In genomic region chr14:21098892-21099595, GRCh38 we compare ENCODE assay signal across 8 cellular contexts. TPM values are rescaled to one million over a fixed set of nuclear protein-coding genes. Genes with fewer than 3 reads are reported as not detected.
DNase-seq lines count a peak whose midpoint lies in the region; ATAC-seq, FAIRE-seq and TF ChIP-seq lines count a peak whose summit lies in the region.

No MANE protein-coding gene starts in this region.

- H3K9me3 ChIP-seq in SK-N-MC (ENCODE audit: low read depth, low read length) (no peaks in the 10 kb centered on the region), gastroesophageal sphincter (no peaks in the 10 kb centered on the region), small intestine (ENCODE audit: control insufficient read depth, low read depth) (no peaks in the 10 kb centered on the region)

- peaks cover 7 to 73% (median 16%) of the 10 kb centered on the region in 3 donors for H3K4me1 ChIP-seq in gastroesophageal sphincter
- H3K4me1 ChIP-seq in small intestine (ENCODE audit: control insufficient read depth in 2 of 2, insufficient read depth in 1 of 2, low read depth in 1 of 2, low read length in 1 of 2), result no peaks in the 10 kb centered on the region

- no peaks in the 10 kb centered on the region for H3K36me3 ChIP-seq in SK-N-MC (ENCODE audit: insufficient read depth, low read length)
- no peaks in the 10 kb centered on the region for H3K36me3 ChIP-seq in gastroesophageal sphincter
- H3K36me3 ChIP-seq in small intestine (ENCODE audit: control insufficient read depth in 2 of 2, insufficient read depth in 2 of 2, low read length in 2 of 2), result no peaks in the 10 kb centered on the region

- ATAC-seq in gastroesophageal sphincter, result no peak

- H3K4me3 ChIP-seq in SK-N-MC, result peak overlapping the region; percentile 76
- H3K4me3 ChIP-seq in gastroesophageal sphincter, result peak overlapping the region; percentile 68 to 81
- peak overlapping the region; percentile 43 to 84 for H3K4me3 ChIP-seq in small intestine (ENCODE audit: low read depth in 1 of 2, low read length in 2 of 2)

- no peak for TF ChIP-seq EP300 in gastroesophageal sphincter (IDR thresholded peaks at IDR 0.05)

- whole genome bisulfite sequencing in gastroesophageal sphincter (ENCODE audit: low coverage in 1 of 2), 2 donors, result 5 to 10% methylated on average over 9 to 15 of the region's 16 CpGs
- 7 to 13% (median 12%) methylated on average over 16 of the region's 16 CpGs for WGBS in small intestine, 3 donors

- FAIRE-seq in small intestine (lab: Jason Lieb, UNC), result no peak

- H3K27ac ChIP-seq in SK-N-MC (peak overlapping the region; percentile 25), gastroesophageal sphincter (peak overlapping the region; percentile 89 to 99 (median 98)), small intestine (ENCODE audit: low read depth in 1 of 2, low read length in 1 of 2) (peak overlapping the region; percentile 85 to 96)

- no peaks in the 10 kb centered on the region for H3K27me3 ChIP-seq in gastroesophageal sphincter
- H3K27me3 ChIP-seq in small intestine (ENCODE audit: control insufficient read depth in 2 of 2, insufficient read depth in 2 of 2, low read length in 2 of 2), result no peaks in the 10 kb centered on the region

- H3K9ac ChIP-seq in SK-N-MC (ENCODE audit: insufficient read length), result peak overlapping the region; percentile 68

- no peak for TF ChIP-seq POLR2A in gastroesophageal sphincter (IDR thresholded peaks at IDR 0.05)

- no peak for TF ChIP-seq CTCF in gastroesophageal sphincter (IDR thresholded peaks at IDR 0.05)

- DNase-seq in NCI-H1105 treated with DMSO at 0.1 percent for 48 hours (lab: John Stamatoyannopoulos, UW) (peak; percentile 51), NCI-H1105 (lab: John Stamatoyannopoulos, UW) (no peak), SK-N-MC (ENCODE audit: low read depth, low spot score) (no peak), small intestine (no peak), cerebellar nuclear complex (lab: John Stamatoyannopoulos, UW) (no peak), NCI-H226 (no peak), UCSD-AML1 (lab: John Stamatoyannopoulos, UW; ENCODE audit: unreplicated experiment) (no peak)

RNA-seq across cellular contexts. Expression of gene ZNF219, which starts 0.6 kb away (rescaled TPM):
- total RNA-seq in gastroesophageal sphincter, result 100 to 1,000 TPM in 1 of 4 donors, 10 to 100 TPM in 3; 42.5 to 112 (median 77.4) TPM
- 10 to 100 TPM; 56.0 to 69.8 (median 63.2) TPM for polyA plus RNA-seq in small intestine

RNA-seq across cellular contexts. Expression of gene TMEM253, which starts 1.8 kb away (rescaled TPM):
- under 1 TPM in 1 of 4 donors, not detected in 3; 0.94 TPM for total RNA-seq in gastroesophageal sphincter
- 100 to 1,000 TPM in 2 of 3 donors, 10 to 100 TPM in 1; 57.9 to 245 (median 133) TPM for polyA plus RNA-seq in small intestine

RNA-seq across cellular contexts. Expression of gene ARHGEF40, which starts 28.9 kb away (rescaled TPM):
- total RNA-seq in gastroesophageal sphincter, result 10 to 100 TPM; 18.6 to 37.6 (median 26.8) TPM
- 10 to 100 TPM in 1 of 3 donors, 1 to 10 TPM in 2; 2.2 to 10.8 (median 3.5) TPM for polyA plus RNA-seq in small intestine

RNA-seq across cellular contexts. Expression of gene RNASE8, which starts 41.4 kb away (rescaled TPM):
- total RNA-seq in gastroesophageal sphincter, result not detected
- not detected for polyA plus RNA-seq in small intestine

RNA-seq across cellular contexts. Expression of gene OR5AU1, which starts 56.8 kb away (rescaled TPM):
- total RNA-seq in gastroesophageal sphincter, result not detected
- not detected for polyA plus RNA-seq in small intestine

Comparison
In these comparisons a context has a peak if more than half of its experiments do, and no peak if none do; other contexts are left out.
1. H3K27ac ChIP-seq: peak in every context shown above with its lines; median percentile 98 in gastroesophageal sphincter; 90 in small intestine; 25 in SK-N-MC.